In the genomic region with DNA sequence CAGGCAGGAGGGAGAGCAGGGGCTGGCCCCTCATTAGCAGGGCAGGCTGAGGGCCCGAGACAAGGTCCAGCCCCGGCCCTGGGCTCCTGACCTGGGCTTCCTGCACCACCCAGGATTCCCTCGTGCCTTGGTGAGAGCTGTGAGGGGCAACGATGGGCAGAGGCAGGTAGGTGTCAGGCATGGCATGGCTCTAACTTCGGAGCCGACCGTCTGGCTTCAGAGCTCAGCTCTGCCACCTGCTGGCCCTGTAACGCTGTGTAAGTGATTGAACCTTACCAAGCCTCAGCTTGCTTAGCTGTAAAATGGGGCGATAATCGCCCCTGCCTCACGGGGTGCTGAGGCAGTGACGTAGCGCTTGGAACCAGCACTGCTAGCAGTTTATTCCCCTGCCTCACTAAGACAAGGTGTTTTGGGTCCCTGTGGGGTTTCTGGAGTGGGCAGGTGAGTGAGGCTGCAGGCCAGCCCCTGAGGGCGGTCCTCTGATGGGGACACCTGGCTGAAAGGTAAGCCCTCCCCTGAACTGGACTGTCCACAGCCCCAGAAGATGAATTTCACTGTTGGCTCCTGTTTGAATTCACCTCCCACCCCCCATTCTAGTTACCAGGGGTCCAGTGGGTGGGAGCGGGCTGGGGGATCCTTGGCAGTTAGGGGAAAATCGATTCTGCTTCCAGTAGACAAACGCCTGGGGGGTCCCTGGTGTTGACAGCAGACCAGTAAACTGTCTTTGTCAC, we compare ENCODE assay signal across 8 cellular contexts.
DNase-seq lines count a peak whose midpoint lies in the region; ATAC-seq and TF ChIP-seq lines count a peak whose summit lies in the region.

No MANE protein-coding gene starts in this region.

- H3K4me1 Mint-ChIP-seq in CD4-positive, alpha-beta memory T cell: peaks cover 0 to under 1% (median 0%) of the 10 kb centered on the region in 4 donors
- no peaks in the 10 kb centered on the region for H3K4me1 Mint-ChIP-seq in natural killer cell

- intact Hi-C loops in CD4-positive, alpha-beta memory T cell (cut with micrococcal nuclease): no loop called here
- intact Hi-C loops in natural killer cell (cut with micrococcal nuclease): loop anchor here (1.0 to 5.0 kb wide), 2 partner anchors 311 to 329 kb away; no protein-coding TSS in a partner anchor

- H3K9me3 Mint-ChIP-seq in CD4-positive, alpha-beta memory T cell: no peaks in the 10 kb centered on the region
- H3K9me3 Mint-ChIP-seq in natural killer cell: no peaks in the 10 kb centered on the region

- H3K27me3 ChIP-seq in CD4-positive, alpha-beta memory T cell (ENCODE audit: insufficient read depth, low read length): no peaks in the 10 kb centered on the region

- H3K27ac Mint-ChIP-seq in CD4-positive, alpha-beta memory T cell: no peak overlapping the region
- H3K27ac Mint-ChIP-seq in natural killer cell: no peak overlapping the region

- H3K4me3 ChIP-seq in CD4-positive, alpha-beta memory T cell (ENCODE audit: low read length in 2 of 2): no peak overlapping the region

- no peaks in the 10 kb centered on the region for H3K36me3 Mint-ChIP-seq in CD4-positive, alpha-beta memory T cell
- H3K36me3 Mint-ChIP-seq in natural killer cell: no peaks in the 10 kb centered on the region

- ATAC-seq in HG03280 (IDR thresholded peaks at IDR 0.05; ENCODE audit: unreplicated experiment) (peak; percentile 57), natural killer cell (peak; percentile 34 to 97 (median 83)), GM21737 (IDR thresholded peaks at IDR 0.05; ENCODE audit: unreplicated experiment) (no peak)

- no peaks in the 10 kb centered on the region for H3K36me3 ChIP-seq in CD4-positive, alpha-beta memory T cell (ENCODE audit: insufficient read depth, low read length)

- TF ChIP-seq CTCF in natural killer cell (IDR thresholded peaks at IDR 0.05): peak; percentile 70

- POLR2A ChIA-PET in CD4-positive, alpha-beta memory T cell (lab: Charles Lee; ENCODE audit: partially characterized antibody): interaction anchor here (1.3 to 1.7 kb wide), 2 partner anchors 21 to 185 kb away, joined by 3 read pairs; a partner anchor contains a TSS

- peaks cover 4 to 11% of the 10 kb centered on the region in 2 donors for H3K27me3 Mint-ChIP-seq in CD4-positive, alpha-beta memory T cell
- H3K27me3 Mint-ChIP-seq in natural killer cell (ENCODE audit: low read depth in 2 of 2): peaks cover 0 to 20% of the 10 kb centered on the region in 2 donors

- peak in 3 of 5 donors; percentile 32 to 41 (median 39) for DNase-seq in CD4-positive, alpha-beta memory T cell
- DNase-seq in UCSD-AML1 (lab: John Stamatoyannopoulos, UW; ENCODE audit: unreplicated experiment): peak; percentile 29
- peak; percentile 58 for DNase-seq in dermis blood vessel endothelial cell
- peak; percentile 48 for DNase-seq in natural killer cell
- no peak for DNase-seq in NCI-H446 treated with DMSO at 0.1 percent for 48 hours (lab: John Stamatoyannopoulos, UW)
- DNase-seq in hippocampal formation (lab: John Stamatoyannopoulos, UW): no peak

- CTCF ChIA-PET in CD4-positive, alpha-beta memory T cell (lab: Charles Lee; ENCODE audit: partially characterized antibody): interaction anchor here (0.7 to 3.1 kb wide), 8 partner anchors 9 to 188 kb away, joined by 3 to 13 read pairs (median 3); no protein-coding TSS in a partner anchor

- no peak overlapping the region for H3K4me3 Mint-ChIP-seq in CD4-positive, alpha-beta memory T cell
- no peak overlapping the region for H3K4me3 Mint-ChIP-seq in natural killer cell

- H3K27ac ChIP-seq in CD4-positive, alpha-beta memory T cell (ENCODE audit: low read depth, low read length): no peak overlapping the region

- no peaks in the 10 kb centered on the region for H3K4me1 ChIP-seq in CD4-positive, alpha-beta memory T cell (ENCODE audit: insufficient read depth, low read length)

- no peaks in the 10 kb centered on the region for H3K9me3 ChIP-seq in CD4-positive, alpha-beta memory T cell (ENCODE audit: control insufficient read depth in 1 of 2, low read length in 2 of 2)

Comparison
In these comparisons a context has a peak if more than half of its experiments do, and no peak if none do; other contexts are left out.
1. DNase-seq: peak in CD4-positive, alpha-beta memory T cell (3 of 5), UCSD-AML1 (single experiment), dermis blood vessel endothelial cell (single experiment) and natural killer cell (single experiment); none in NCI-H446 treated with DMSO at 0.1 percent for 48 hours (single experiment) and hippocampal formation (0 of 2).